ENCODE assay signal across 8 cellular contexts in the genomic region with DNA sequence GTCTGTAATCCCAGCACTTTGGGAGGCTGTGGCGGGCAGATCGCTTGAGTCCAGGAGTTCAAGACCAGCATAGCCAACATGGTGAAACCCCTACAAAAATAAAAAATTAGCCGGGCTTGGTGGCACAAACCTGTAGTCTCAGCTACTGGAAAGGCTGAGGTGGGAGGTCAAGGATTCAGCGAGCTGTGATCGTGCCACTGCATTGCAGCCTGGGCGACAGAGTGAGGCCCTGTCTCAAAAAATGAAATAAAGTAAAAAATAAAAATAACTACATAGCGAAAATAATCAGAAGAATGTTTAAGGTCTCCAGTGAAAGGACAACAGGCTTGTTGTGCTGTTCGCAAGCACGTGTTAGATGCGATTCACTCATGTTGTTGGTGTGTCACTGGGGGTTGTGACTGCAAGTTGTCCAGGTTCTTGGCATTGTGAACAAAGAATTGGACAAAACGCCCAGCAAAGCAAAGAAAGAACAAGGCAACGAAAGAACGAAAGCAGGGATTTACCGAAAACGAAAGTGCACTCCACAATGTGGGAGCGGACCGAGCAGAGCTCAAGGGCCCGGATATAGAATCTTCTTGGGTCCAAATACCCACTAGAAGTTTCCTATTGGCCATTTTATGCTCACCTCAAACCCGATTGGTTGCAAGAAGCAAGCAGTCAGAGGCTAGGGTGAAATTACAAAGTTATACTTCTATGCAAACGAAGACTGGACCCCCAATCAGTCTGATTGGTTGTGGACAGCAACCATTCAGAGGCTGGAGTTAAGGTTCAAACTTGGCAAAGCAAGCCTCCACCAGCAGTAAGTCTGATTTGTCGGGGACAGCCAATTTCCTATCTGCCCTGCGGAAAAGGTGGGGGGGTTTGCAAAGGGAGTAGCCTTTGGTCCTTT. TPM values are rescaled to one million over a fixed set of nuclear protein-coding genes. Genes with fewer than 3 reads are reported as not detected.
DNase-seq lines count a peak whose midpoint lies in the region; ATAC-seq and TF ChIP-seq lines count a peak whose summit lies in the region.

No MANE protein-coding gene starts in this region.

- H3K79me2 ChIP-seq in parathyroid adenoma: peaks cover 14% of the 10 kb centered on the region

- intact Hi-C loops in esophagus muscularis mucosa (cut with DNase I): no loop called here

- peak overlapping the region; percentile 81 to 89 (median 82) for H3K27ac ChIP-seq in esophagus muscularis mucosa (replicated peaks in 1 of 4)
- peak overlapping the region; percentile 71 for H3K27ac ChIP-seq in parathyroid adenoma

- H3K36me3 ChIP-seq in esophagus muscularis mucosa (no peaks in the 10 kb centered on the region), parathyroid adenoma (ENCODE audit: control insufficient read depth, insufficient read depth, low read length) (no peaks in the 10 kb centered on the region)

- 79% methylated on average over 22 of the region's 22 CpGs for WGBS in esophagus muscularis mucosa

- no peak overlapping the region for H3K9ac ChIP-seq in parathyroid adenoma

- H3K9me3 ChIP-seq in esophagus muscularis mucosa (no peaks in the 10 kb centered on the region), parathyroid adenoma (ENCODE audit: control insufficient read depth, low read length) (no peaks in the 10 kb centered on the region)

- peak; percentile 0 for ATAC-seq in HG03139 (IDR thresholded peaks at IDR 0.05; ENCODE audit: unreplicated experiment)

- TF ChIP-seq EP300 in esophagus muscularis mucosa (IDR thresholded peaks at IDR 0.05): no peak

- H3K4me2 ChIP-seq in parathyroid adenoma (ENCODE audit: low read length): peak overlapping the region; percentile 79

- DNase-seq in GM12864 (ENCODE audit: low read depth) (peak; percentile 64), SW 1271 (lab: John Stamatoyannopoulos, UW) (peak; percentile 90 to 93), esophagus muscularis mucosa (ENCODE audit: extremely low spot score) (peak; percentile 80)
- no peak for DNase-seq in stimulated activated naive CD4-positive, alpha-beta T cell treated with Interleukin-2 at 50 U/mL for 16 hours (lab: John Stamatoyannopoulos, UW)
- DNase-seq in effector CD4-positive, alpha-beta T cell: no peak
- DNase-seq in activated CD4-positive, CD25-positive, alpha-beta regulatory T cell (lab: John Stamatoyannopoulos, UW): no peak

- TF ChIP-seq POLR2A in esophagus muscularis mucosa (IDR thresholded peaks at IDR 0.05; ENCODE audit: low read depth): no peak

- H3K4me3 ChIP-seq in GM12864 (ENCODE audit: low read depth, low read length) (peak overlapping the region; percentile 79), esophagus muscularis mucosa (peak overlapping the region; percentile 71 to 85 (median 79)), parathyroid adenoma (ENCODE audit: low read depth, low read length) (peak overlapping the region; percentile 92)

- TF ChIP-seq CTCF in GM12864 (IDR thresholded peaks at IDR 0.05; ENCODE audit: low read depth, low read length, missing control alignments) (no peak), esophagus muscularis mucosa (IDR thresholded peaks at IDR 0.05) (no peak), parathyroid adenoma (IDR thresholded peaks at IDR 0.05) (no peak)

- H3K4me1 ChIP-seq in esophagus muscularis mucosa (peaks cover 17 to 38% (median 26%) of the 10 kb centered on the region in 4 donors), parathyroid adenoma (peaks cover 12% of the 10 kb centered on the region)

- no peaks in the 10 kb centered on the region for H3K27me3 ChIP-seq in esophagus muscularis mucosa
- no peaks in the 10 kb centered on the region for H3K27me3 ChIP-seq in parathyroid adenoma (ENCODE audit: control insufficient read depth, insufficient read depth, low read length)

- H2AFZ ChIP-seq in parathyroid adenoma: peak overlapping the region; percentile 96

RNA-seq across cellular contexts. Expression of a gene that starts 0.8 kb away (rescaled TPM):
- 10 to 100 TPM; 17.7 to 24.2 (median 23.7) TPM for total RNA-seq in esophagus muscularis mucosa

Comparison
In these comparisons a context has a peak if more than half of its experiments do, and no peak if none do; other contexts are left out.
1. DNase-seq: peak in GM12864 (single experiment), SW 1271 (2 of 2) and esophagus muscularis mucosa (single experiment); none in stimulated activated naive CD4-positive, alpha-beta T cell treated with Interleukin-2 at 50 U/mL for 16 hours (single experiment), effector CD4-positive, alpha-beta T cell (single experiment) and activated CD4-positive, CD25-positive, alpha-beta regulatory T cell (0 of 4).
2. Peak in every context shown above with its lines, with median percentiles within 50 percentile points of each other: H3K4me3 ChIP-seq.